In genomic region chr14:56065621-56066295, GRCh38 we compare ENCODE assay signal across 24 cellular contexts.
"Had no signal": no experiment of that assay in that cellular context is flagged by ENCODE, and none has a peak within 500 bp of the region (broad histone marks: within the 10 kb centered on the region; RNA-seq: fewer than 3 reads in every experiment).

No MANE protein-coding gene starts in this region.

- H3K9me3 Mint-ChIP-seq: activated naive CD8-positive, alpha-beta T cell treated with anti-CD3 and anti-CD28 coated beads, Interleukin-2, amount 10 ng/mL, durations not matched to agents 7 days and 5 days; activated T-helper 2 cell treated with anti-CD3 and anti-CD28 coated beads, Interferon-gamma antibody, Interleukin-2, Interleukin-4, amounts not matched to agents 10 μg/mL and 5 μg/mL and 100 μg/mL, durations not matched to agents 14 hours and 24 hours and 36 hours; effector memory CD8-positive, alpha-beta T cell; natural killer cell had no signal

- H3K4me1 ChIP-seq: breast epithelium, colonic mucosa, esophagus squamous epithelium, gastrocnemius medialis, lower lobe of right lung, prostate gland, right atrium auricular region, upper lobe of left lung had no signal

- DNase-seq: activated CD4-positive, CD25-positive, alpha-beta regulatory T cell treated with anti-CD3 and anti-CD28 coated beads, Interleukin-2, amount 50 U/mL, for 72 hours; activated naive CD4-positive, alpha-beta T cell treated with Interleukin-2 at 50 U/mL for 16 hours; activated naive CD8-positive, alpha-beta T cell treated with anti-CD3 and anti-CD28 coated beads, Interleukin-2, amount 10 ng/mL, durations not matched to agents 7 days and 5 days; activated T-cell treated with anti-CD3 and anti-CD28 coated beads, Interleukin-2, amount 50 U/mL, for 1 hour; amniotic stem cell; colonic mucosa; dorsolateral prefrontal cortex; effector memory CD8-positive, alpha-beta T cell; esophagus squamous epithelium; gastrocnemius medialis; hypothalamus; lower lobe of right lung; natural killer cell; ovary; stimulated activated CD4-positive, alpha-beta T cell treated with anti-CD3 and anti-CD28 coated beads, Interleukin-4, amount 100 ng/mL, for 4 hours; stimulated activated naive CD8-positive, alpha-beta T cell treated with anti-CD3 and anti-CD28 coated beads, Interleukin-15, Interleukin-2, amounts not matched to agents 100 U/mL and 50 U/mL, for 24 hours; T-helper 2 cell; upper lobe of left lung had no signal

- H3K36me3 Mint-ChIP-seq: activated naive CD8-positive, alpha-beta T cell treated with anti-CD3 and anti-CD28 coated beads, Interleukin-2, amount 10 ng/mL, durations not matched to agents 7 days and 5 days; natural killer cell had no signal

- H3K4me1 Mint-ChIP-seq: activated naive CD8-positive, alpha-beta T cell treated with anti-CD3 and anti-CD28 coated beads, Interleukin-2, amount 10 ng/mL, durations not matched to agents 7 days and 5 days; natural killer cell had no signal

- H3K27me3 ChIP-seq: breast epithelium, colonic mucosa, dorsolateral prefrontal cortex, esophagus squamous epithelium, gastrocnemius medialis, ovary, right atrium auricular region, upper lobe of left lung had no signal

- H3K4me3 Mint-ChIP-seq: activated naive CD8-positive, alpha-beta T cell treated with anti-CD3 and anti-CD28 coated beads, Interleukin-2, amount 10 ng/mL, durations not matched to agents 7 days and 5 days; effector memory CD8-positive, alpha-beta T cell; natural killer cell had no signal

- H3K27ac Mint-ChIP-seq: activated naive CD8-positive, alpha-beta T cell treated with anti-CD3 and anti-CD28 coated beads, Interleukin-2, amount 10 ng/mL, durations not matched to agents 7 days and 5 days; activated T-helper 2 cell treated with anti-CD3 and anti-CD28 coated beads, Interferon-gamma antibody, Interleukin-2, Interleukin-4, amounts not matched to agents 10 μg/mL and 5 μg/mL and 100 μg/mL, durations not matched to agents 14 hours and 24 hours and 36 hours; effector memory CD8-positive, alpha-beta T cell; natural killer cell had no signal

- H3K27ac ChIP-seq: breast epithelium, colonic mucosa, dorsolateral prefrontal cortex, esophagus squamous epithelium, gastrocnemius medialis, lower lobe of right lung, ovary, prostate gland, right atrium auricular region, VCaP had no signal

- H3K4me3 ChIP-seq: breast epithelium, colonic mucosa, dorsolateral prefrontal cortex, esophagus squamous epithelium, gastrocnemius medialis, lower lobe of right lung, ovary, prostate gland, right atrium auricular region, upper lobe of left lung had no signal

- H3K9me3 ChIP-seq: breast epithelium, colonic mucosa, esophagus squamous epithelium, gastrocnemius medialis, lower lobe of right lung, ovary, prostate gland, right atrium auricular region, upper lobe of left lung had no signal

- H3K36me3 ChIP-seq: breast epithelium, colonic mucosa, esophagus squamous epithelium, gastrocnemius medialis, lower lobe of right lung, ovary, prostate gland, right atrium auricular region, upper lobe of left lung had no signal

- ATAC-seq: effector memory CD8-positive, alpha-beta T cell; gastrocnemius medialis; left lobe of liver; natural killer cell; stimulated activated naive CD8-positive, alpha-beta T cell treated with anti-CD3 and anti-CD28 coated beads, Interleukin-15, Interleukin-2, amounts not matched to agents 100 U/mL and 50 U/mL, for 24 hours had no signal
